ENCODE assay signal across 24 cellular contexts in the genomic region with DNA sequence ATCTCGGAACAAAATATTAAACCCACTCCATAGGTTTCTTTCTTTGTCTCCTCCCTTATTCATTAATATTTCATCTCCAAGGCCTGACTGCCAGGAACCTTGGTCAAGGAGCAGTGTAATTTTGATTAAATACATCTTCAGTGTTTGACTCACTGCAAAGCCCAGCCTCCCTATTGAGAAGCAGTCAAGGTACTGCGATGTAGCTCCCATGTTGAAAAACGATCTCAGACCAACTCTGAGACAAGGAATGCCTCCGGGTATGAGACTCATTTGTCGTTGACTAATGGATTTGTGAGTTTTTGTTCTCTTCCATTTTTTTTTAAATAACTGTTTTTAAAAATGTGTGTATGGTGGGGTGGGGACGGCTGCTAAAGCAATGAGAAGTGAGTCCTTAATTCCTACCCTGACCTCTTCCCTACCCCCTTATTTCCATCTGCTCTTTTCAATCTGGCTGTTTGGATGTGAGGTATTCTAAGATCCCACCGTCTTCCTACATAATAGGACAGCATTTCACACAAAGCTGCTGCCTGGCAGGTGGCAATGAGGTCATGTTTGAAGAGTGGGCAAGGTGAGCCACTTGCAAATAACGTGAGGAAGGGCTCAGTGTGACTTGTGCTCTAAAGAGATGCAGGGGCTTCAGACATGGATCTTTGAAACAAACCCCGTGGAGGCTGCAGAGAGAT.
DNase-seq lines count a peak whose midpoint lies in the region; ATAC-seq and TF ChIP-seq lines count a peak whose summit lies in the region.
"Had no signal": no experiment of that assay in that cellular context is flagged by ENCODE, and none has a peak within 500 bp of the region (broad histone marks: within the 10 kb centered on the region; RNA-seq: fewer than 3 reads in every experiment).

No MANE protein-coding gene starts in this region.

- no peak for TF ChIP-seq CTCF in OCI-LY7 (conservative IDR thresholded peaks at IDR 0.05; ENCODE audit: low read length)
- no peak for TF ChIP-seq CTCF in neural cell (IDR thresholded peaks at IDR 0.05; ENCODE audit: poor library complexity, severe bottlenecking)

- peak overlapping the region; percentile 69 for H3K9ac ChIP-seq in neural cell (ENCODE audit: low read length)
- H3K9ac ChIP-seq: BLaER1, GM23248, KMS-11 had no signal

- POLR2A ChIA-PET in OCI-LY7 (lab: Charles Lee) = interaction anchor here (0.7 kb wide), 1 partner anchor 1616 kb away, joined by 3 read pairs; no protein-coding TSS in a partner anchor

- H3K4me3 ChIP-seq in OCI-LY7 (ENCODE audit: low read depth, low read length, poor library complexity, severe bottlenecking) = no peak overlapping the region
- H3K4me3 ChIP-seq in neural cell (ENCODE audit: low read length) = peak overlapping the region; percentile 51
- H3K4me3 ChIP-seq: BLaER1, gastrocnemius medialis, GM23248, testis had no signal

- H3K27ac Mint-ChIP-seq in activated naive CD4-positive, alpha-beta T cell treated with anti-CD3 and anti-CD28 coated beads, Interleukin-2, amount 50 U/mL, for 72 hours = no peak overlapping the region
- H3K27ac Mint-ChIP-seq: activated CD8-positive, alpha-beta memory T cell treated with anti-CD3 and anti-CD28 coated beads, Interleukin-2, amount 10 ng/mL, durations not matched to agents 7 days and 5 days; activated naive CD4-positive, alpha-beta T cell treated with anti-CD3 and anti-CD28 coated beads, Interleukin-2, amount 50 U/mL, for 24 hours; activated T-helper 1 cell treated with anti-CD3 and anti-CD28 coated beads, Interleukin-12 subunit alpha, Interleukin-12 subunit beta, Interleukin-2, Interleukin-4 antibody, amounts not matched to agents 30 ng/mL and 10 ng/mL and 1 ng/mL, durations not matched to agents 14 hours and 24 hours and 36 hours; naive thymus-derived CD8-positive, alpha-beta T cell; T-cell had no signal

- ATAC-seq in HG03159 (IDR thresholded peaks at IDR 0.05; ENCODE audit: unreplicated experiment) = no peak
- no peak for ATAC-seq in activated naive CD4-positive, alpha-beta T cell treated with anti-CD3 and anti-CD28 coated beads, Interleukin-2, amount 50 U/mL, for 72 hours
- ATAC-seq: activated CD8-positive, alpha-beta memory T cell treated with anti-CD3 and anti-CD28 coated beads, Interleukin-2, amount 10 ng/mL, durations not matched to agents 7 days and 5 days; gastrocnemius medialis; left colon; naive thymus-derived CD8-positive, alpha-beta T cell; T-cell had no signal

- peak; percentile 75 for DNase-seq in NCI-H1092 treated with DMSO at 0.1 percent for 48 hours (lab: John Stamatoyannopoulos, UW)
- no peak for DNase-seq in NCI-H1092 (lab: John Stamatoyannopoulos, UW)
- peak; percentile 63 for DNase-seq in NCI-H187 treated with DMSO at 0.1 percent for 48 hours (lab: John Stamatoyannopoulos, UW)
- no peak for DNase-seq in OCI-LY7 (ENCODE audit: low spot score)
- no peak for DNase-seq in NAMALWA (ENCODE audit: low spot score)
- DNase-seq in activated naive CD4-positive, alpha-beta T cell treated with anti-CD3 and anti-CD28 coated beads, Interleukin-2, amount 50 U/mL, for 72 hours (ENCODE audit: low spot score in 2 of 2) = no peak
- DNase-seq: activated CD4-positive, alpha-beta T cell treated with anti-CD3 and anti-CD28 coated beads for 48 hours; activated CD8-positive, alpha-beta memory T cell treated with anti-CD3 and anti-CD28 coated beads, Interleukin-2, amount 10 ng/mL, durations not matched to agents 7 days and 5 days; gastrocnemius medialis; GDM1; GM23248; left colon; naive thymus-derived CD8-positive, alpha-beta T cell; NCI-H526; OCI-M1; SIG-M5; T-cell; testis had no signal

- H3K27ac ChIP-seq in OCI-LY7 (ENCODE audit: low read depth, low read length, poor library complexity, severe bottlenecking) = no peak overlapping the region
- H3K27ac ChIP-seq in neural cell (ENCODE audit: low read length) = peak overlapping the region; percentile 95
- H3K27ac ChIP-seq: BLaER1, gastrocnemius medialis, GM23248, KMS-11, testis had no signal

- no peaks in the 10 kb centered on the region for H3K4me1 ChIP-seq in OCI-LY7 (ENCODE audit: insufficient read depth, low read length, poor library complexity, severe bottlenecking)
- H3K4me1 ChIP-seq: BLaER1, gastrocnemius medialis, testis had no signal

- H3K9me3 ChIP-seq in OCI-LY7 (ENCODE audit: low read length) = no peaks in the 10 kb centered on the region; the same call in 1 of the 2 replicates
- H3K9me3 ChIP-seq in neural cell (ENCODE audit: low read length) = no peaks in the 10 kb centered on the region
- H3K9me3 ChIP-seq: BLaER1, gastrocnemius medialis, testis had no signal

- H3K4me2 ChIP-seq in OCI-LY7 (ENCODE audit: low read length) (no peak overlapping the region), neural cell (ENCODE audit: low read length) (peak overlapping the region; percentile 54)
- H3K4me2 ChIP-seq: BLaER1, KMS-11 had no signal

- peaks cover 5 to 13% of the 10 kb centered on the region in 2 donors for H3K9me3 Mint-ChIP-seq in activated naive CD4-positive, alpha-beta T cell treated with anti-CD3 and anti-CD28 coated beads, Interleukin-2, amount 50 U/mL, for 72 hours
- H3K9me3 Mint-ChIP-seq: activated T-helper 1 cell treated with anti-CD3 and anti-CD28 coated beads, Interleukin-12 subunit alpha, Interleukin-12 subunit beta, Interleukin-2, Interleukin-4 antibody, amounts not matched to agents 30 ng/mL and 10 ng/mL and 1 ng/mL, durations not matched to agents 14 hours and 24 hours and 36 hours had no signal

- no peak for TF ChIP-seq RAD21 in neural cell (conservative IDR thresholded peaks at IDR 0.05)

- CTCF ChIA-PET in OCI-LY7 (lab: Charles Lee; ENCODE audit: unreplicated experiment) = no interaction called here

- H3K36me3 ChIP-seq in OCI-LY7 (ENCODE audit: insufficient read depth, low read length) = no peaks in the 10 kb centered on the region
- no peaks in the 10 kb centered on the region for H3K36me3 ChIP-seq in neural cell (ENCODE audit: insufficient read depth, low read length)
- H3K36me3 ChIP-seq: BLaER1, gastrocnemius medialis had no signal

- no TSS peak for BruUV-seq in OCI-LY7 (replicated peaks; lab: Mats Ljungman, UMichigan)

- H3K9me2 ChIP-seq in OCI-LY7 (ENCODE audit: insufficient read depth, low read length) (no peaks in the 10 kb centered on the region), neural cell (ENCODE audit: insufficient read depth, low read length) (no peaks in the 10 kb centered on the region)

- H3F3A ChIP-seq in neural cell (ENCODE audit: insufficient read depth, low read length, poor library complexity, severe bottlenecking) = peaks cover 9% of the 10 kb centered on the region

- no peaks in the 10 kb centered on the region for H3K27me3 ChIP-seq in neural cell (ENCODE audit: insufficient read depth, low read depth, low read length)
- H3K27me3 ChIP-seq: BLaER1, gastrocnemius medialis, testis had no signal

- H4K20me1 ChIP-seq in OCI-LY7 (ENCODE audit: insufficient read depth, low read length) (no peaks in the 10 kb centered on the region), neural cell (ENCODE audit: insufficient read depth) (no peaks in the 10 kb centered on the region)
- H4K20me1 ChIP-seq: BLaER1 had no signal

- H3K36me3 Mint-ChIP-seq in activated naive CD4-positive, alpha-beta T cell treated with anti-CD3 and anti-CD28 coated beads, Interleukin-2, amount 50 U/mL, for 72 hours = no peaks in the 10 kb centered on the region
- H3K36me3 Mint-ChIP-seq: activated CD8-positive, alpha-beta memory T cell treated with anti-CD3 and anti-CD28 coated beads, Interleukin-2, amount 10 ng/mL, durations not matched to agents 7 days and 5 days; activated naive CD4-positive, alpha-beta T cell treated with anti-CD3 and anti-CD28 coated beads, Interleukin-2, amount 50 U/mL, for 24 hours; T-cell had no signal

- TF ChIP-seq EP300 in neural cell (conservative IDR thresholded peaks at IDR 0.05; ENCODE audit: poor library complexity, severe bottlenecking) = no peak

- intact Hi-C loops in OCI-LY7 (cut with micrococcal nuclease; ENCODE audit: unreplicated experiment) = no loop called here

- H2AFZ ChIP-seq in OCI-LY7 (ENCODE audit: low read length) (0 out of 2 replicates have a peak overlapping the region, but pooled peaks have one; percentile 40), neural cell (ENCODE audit: low read depth, low read length) (peak overlapping the region; percentile 43)
- H2AFZ ChIP-seq: GM23248 had no signal

- H3K79me2 ChIP-seq in OCI-LY7 (ENCODE audit: insufficient read depth, low read depth, low read length) = no peaks in the 10 kb centered on the region
- no peaks in the 10 kb centered on the region for H3K79me2 ChIP-seq in neural cell (replicated peaks; ENCODE audit: insufficient read depth, low read length)

TF ChIP-seq in neural cell, 6 proteins besides CTCF, POLR2A, EP300 and RAD21:
- TF ChIP-seq SMC3 (conservative IDR thresholded peaks at IDR 0.05; ENCODE audit: poor library complexity) = no peak
- no peak for TF ChIP-seq POLR2AphosphoS5 (IDR thresholded peaks at IDR 0.05)
- TF ChIP-seq TAF1 (IDR thresholded peaks at IDR 0.05; ENCODE audit: low read depth) = peak; percentile 41
- TF ChIP-seq EZH2 (IDR thresholded peaks at IDR 0.05; ENCODE audit: borderline replicate concordance, insufficient read depth, low read length, poor library complexity, severe bottlenecking) = no peak
- no peak for TF ChIP-seq MXI1 (conservative IDR thresholded peaks at IDR 0.05; ENCODE audit: poor library complexity, severe bottlenecking)

Comparison
In these comparisons a context has a peak if more than half of its experiments do, and no peak if none do; other contexts are left out.
1. DNase-seq: peak in NCI-H1092 treated with DMSO at 0.1 percent for 48 hours (single experiment) and NCI-H187 treated with DMSO at 0.1 percent for 48 hours (single experiment); none in NCI-H1092 (single experiment), OCI-LY7 (single experiment), NAMALWA (single experiment) and activated naive CD4-positive, alpha-beta T cell treated with anti-CD3 and anti-CD28 coated beads, Interleukin-2, amount 50 U/mL, for 72 hours (0 of 2).